Comparison of ENCODE assay signal across 16 cellular contexts in genomic region chr11:8801121-8801520, GRCh38.
"Had no signal": no experiment of that assay in that cellular context is flagged by ENCODE, and none has a peak within 500 bp of the region (broad histone marks: within the 10 kb centered on the region; RNA-seq: fewer than 3 reads in every experiment).

No MANE protein-coding gene starts in this region.

- H3K4me3 ChIP-seq: ascending aorta, breast epithelium, ovary, SJSA1, upper lobe of left lung had no signal

- H3K4me1 ChIP-seq: breast epithelium, SJSA1 had no signal

- DNase-seq: activated B cell treated with CpG ODN at 0.5 μM for 24 hours; activated CD4-positive, alpha-beta T cell treated with anti-CD3 and anti-CD28 coated beads, Interleukin-2, amount 10 ng/mL, durations not matched to agents 7 days and 5 days; activated naive CD4-positive, alpha-beta T cell treated with anti-CD3 and anti-CD28 coated beads for 36 hours; activated naive CD8-positive, alpha-beta T cell treated with anti-CD3 and anti-CD28 coated beads, Interleukin-2, amount 50 U/mL, for 24 hours; activated T-cell treated with anti-CD3 and anti-CD28 coated beads for 4 hours; dermis blood vessel endothelial cell; effector memory CD8-positive, alpha-beta T cell; midbrain; stimulated activated CD4-positive, alpha-beta T cell treated with anti-CD3 and anti-CD28 coated beads, Interleukin-4, amount 100 ng/mL, for 24 hours; stimulated activated naive CD4-positive, alpha-beta T cell; upper lobe of left lung had no signal

- H3K9me3 ChIP-seq: ascending aorta, breast epithelium, ovary, SJSA1, upper lobe of left lung had no signal

- ATAC-seq: activated naive CD8-positive, alpha-beta T cell treated with anti-CD3 and anti-CD28 coated beads, Interleukin-2, amount 50 U/mL, for 24 hours; activated T-helper 17 cell treated with anti-CD3 and anti-CD28 coated beads, Interleukin-2, amount 50 U/mL, for 72 hours; effector memory CD8-positive, alpha-beta T cell had no signal

- H3K27me3 ChIP-seq: ascending aorta, breast epithelium, ovary, SJSA1, upper lobe of left lung had no signal

- H3K36me3 ChIP-seq: ascending aorta, breast epithelium, ovary, SJSA1 had no signal

- H3K27ac ChIP-seq: ascending aorta, breast epithelium, SJSA1 had no signal
